In genomic region chr16:19858006-19858653, GRCh38 we compare ENCODE assay signal across 22 cellular contexts. TPM values are rescaled to one million over a fixed set of nuclear protein-coding genes. Genes with fewer than 3 reads are reported as not detected.
A peak's percentile ranks its signal among the peaks of the same experiment; 100 is the strongest.
DNase-seq lines count a peak whose midpoint lies in the region; ATAC-seq, FAIRE-seq and TF ChIP-seq lines count a peak whose summit lies in the region.
"Had no signal": no experiment of that assay in that cellular context is flagged by ENCODE, and none has a peak within 500 bp of the region (broad histone marks: within the 10 kb centered on the region; RNA-seq: fewer than 3 reads in every experiment).

No MANE protein-coding gene starts in this region.

- H3K36me3 ChIP-seq in breast epithelium, result no peaks in the 10 kb centered on the region
- no peaks in the 10 kb centered on the region for H3K36me3 ChIP-seq in K562 (ENCODE audit: control insufficient read depth, insufficient read depth, low read length)

- no peaks in the 10 kb centered on the region for H3K9me3 Mint-ChIP-seq in MCF 10A (ENCODE audit: unreplicated experiment)
- no peaks in the 10 kb centered on the region for H3K9me3 Mint-ChIP-seq in immature natural killer cell
- H3K9me3 Mint-ChIP-seq: activated CD4-positive, alpha-beta T cell treated with anti-CD3 and anti-CD28 coated beads, Interleukin-2, amount 10 ng/mL, durations not matched to agents 24 days and 14 days; CD4-positive, alpha-beta T cell; naive B cell; stimulated activated naive CD8-positive, alpha-beta T cell treated with anti-CD3 and anti-CD28 coated beads, Interleukin-15, Interleukin-2, amounts not matched to agents 100 ng/mL and 50 ng/mL, for 24 hours had no signal

- H3K4me3 ChIP-seq in breast epithelium (no peak overlapping the region), K562 (no peak overlapping the region), coronary artery (no peak overlapping the region)

- H3K4me1 ChIP-seq in breast epithelium, result peaks cover 0 to 5% of the 10 kb centered on the region in 2 donors
- no peaks in the 10 kb centered on the region for H3K4me1 ChIP-seq in K562 (replicated peaks in 1 of 2; ENCODE audit: control insufficient read depth in 2 of 2, insufficient read depth in 2 of 2, low read length in 2 of 2)
- H3K4me1 ChIP-seq: foreskin keratinocyte had no signal

- no peak for DNase-seq in breast epithelium (ENCODE audit: low spot score in 2 of 2)
- DNase-seq in MCF 10A (ENCODE audit: unreplicated experiment), result no peak
- no peak for DNase-seq in K562 (ENCODE audit: extremely low read depth in 1 of 4, low spot score in 3 of 4)
- peak; percentile 77 for DNase-seq in glomerular endothelial cell (ENCODE audit: extremely low read depth, low read depth, low spot score)
- no peak for DNase-seq in immature natural killer cell
- no peak for DNase-seq in coronary artery (ENCODE audit: low spot score)
- no peak for DNase-seq in HuH-7.5 (ENCODE audit: low spot score)
- DNase-seq: ACHN; activated CD4-positive, alpha-beta T cell treated with anti-CD3 and anti-CD28 coated beads, Interleukin-2, amount 10 ng/mL, durations not matched to agents 24 days and 14 days; activated naive CD4-positive, alpha-beta T cell; CD4-positive, alpha-beta T cell; DND-41; foreskin keratinocyte; KBM-7; naive B cell; NCI-H1048; NCI-H526 treated with DMSO at 0.1 percent for 48 hours; PC-3 had no signal

- H3K4me3 Mint-ChIP-seq in MCF 10A (ENCODE audit: unreplicated experiment) (no peak overlapping the region), immature natural killer cell (no peak overlapping the region)
- H3K4me3 Mint-ChIP-seq: activated CD4-positive, alpha-beta T cell treated with anti-CD3 and anti-CD28 coated beads, Interleukin-2, amount 10 ng/mL, durations not matched to agents 24 days and 14 days; CD4-positive, alpha-beta T cell; naive B cell; stimulated activated naive CD8-positive, alpha-beta T cell treated with anti-CD3 and anti-CD28 coated beads, Interleukin-15, Interleukin-2, amounts not matched to agents 100 ng/mL and 50 ng/mL, for 24 hours had no signal

- POLR2A ChIA-PET in MCF 10A (lab: Yijun Ruan, JAX) (no interaction called here), K562 (lab: Yijun Ruan, JAX) (interaction anchor here (0.6 to 1.6 kb wide), 3 partner anchors 8 to 283 kb away, joined by 3 to 5 read pairs (median 4); no protein-coding TSS in a partner anchor)

- no peaks in the 10 kb centered on the region for H3K4me1 Mint-ChIP-seq in MCF 10A (ENCODE audit: insufficient read depth, unreplicated experiment)
- H3K4me1 Mint-ChIP-seq in immature natural killer cell, result no peaks in the 10 kb centered on the region
- H3K4me1 Mint-ChIP-seq: activated CD4-positive, alpha-beta T cell treated with anti-CD3 and anti-CD28 coated beads, Interleukin-2, amount 10 ng/mL, durations not matched to agents 24 days and 14 days; naive B cell had no signal

- no peak for ATAC-seq in K562
- no peak for ATAC-seq in GM18909 (IDR thresholded peaks at IDR 0.05; ENCODE audit: poor library complexity, unreplicated experiment)
- ATAC-seq: foreskin keratinocyte, PC-3 had no signal

- no peaks in the 10 kb centered on the region for H4K20me1 ChIP-seq in K562 (replicated peaks; ENCODE audit: control insufficient read depth, insufficient read depth, low read length)

- no peaks in the 10 kb centered on the region for H3K79me2 ChIP-seq in K562 (ENCODE audit: control insufficient read depth, insufficient read depth, low read length)

- in situ Hi-C loops in K562 (cut with MboI), result no loop called here

- no peak for TF ChIP-seq EP300 in K562 (IDR thresholded peaks at IDR 0.05; ENCODE audit: low read length)

- H3K9me3 ChIP-seq in breast epithelium (no peaks in the 10 kb centered on the region), K562 (replicated peaks; ENCODE audit: control insufficient read depth, insufficient read depth, low read depth, low read length) (no peaks in the 10 kb centered on the region)

- BruUV-seq in MCF 10A (replicated peaks; lab: Mats Ljungman, UMichigan) (no TSS peak), K562 (replicated peaks; lab: Mats Ljungman, UMichigan) (no TSS peak)

- no peaks in the 10 kb centered on the region for H3K27me3 ChIP-seq in breast epithelium
- peaks cover 8 to 14% of the 10 kb centered on the region in 2 experiments; a peak in 3 of 5 replicates for H3K27me3 ChIP-seq in K562 (ENCODE audit: control insufficient read depth in 2 of 2, insufficient read depth in 2 of 2, low read length in 2 of 2)
- H3K27me3 ChIP-seq: foreskin keratinocyte had no signal

- no peak overlapping the region for H3K9ac ChIP-seq in K562 (ENCODE audit: insufficient read depth in 1 of 2, low read depth in 2 of 2, low read length in 2 of 2)

- H3K27me3 Mint-ChIP-seq in MCF 10A (ENCODE audit: insufficient read depth, unreplicated experiment), result no peaks in the 10 kb centered on the region
- H3K27me3 Mint-ChIP-seq in immature natural killer cell (ENCODE audit: low read depth in 3 of 3), result no peaks in the 10 kb centered on the region
- H3K27me3 Mint-ChIP-seq: activated CD4-positive, alpha-beta T cell treated with anti-CD3 and anti-CD28 coated beads, Interleukin-2, amount 10 ng/mL, durations not matched to agents 24 days and 14 days; CD4-positive, alpha-beta T cell; progenitor cell of endocrine pancreas; stimulated activated naive CD8-positive, alpha-beta T cell treated with anti-CD3 and anti-CD28 coated beads, Interleukin-15, Interleukin-2, amounts not matched to agents 100 ng/mL and 50 ng/mL, for 24 hours had no signal

- FAIRE-seq in K562 (lab: Jason Lieb, UNC), result no peak
- FAIRE-seq: urothelium cell line had no signal

- H3K27ac ChIP-seq in breast epithelium (peak overlapping the region; percentile 35 to 48), K562 (ENCODE audit: extremely low read depth, low read depth, low read length) (no peak overlapping the region), coronary artery (no peak overlapping the region)
- H3K27ac ChIP-seq: foreskin keratinocyte had no signal

- no peak overlapping the region for H3K4me2 ChIP-seq in K562 (ENCODE audit: insufficient read depth, low read length)

- TF ChIP-seq POLR2A in breast epithelium (IDR thresholded peaks at IDR 0.05), result no peak
- no peak for TF ChIP-seq POLR2A in K562 (conservative IDR thresholded peaks at IDR 0.05)

- no peaks in the 10 kb centered on the region for H3K36me3 Mint-ChIP-seq in MCF 10A (ENCODE audit: insufficient read depth, unreplicated experiment)
- H3K36me3 Mint-ChIP-seq in immature natural killer cell, result no peaks in the 10 kb centered on the region
- H3K36me3 Mint-ChIP-seq: naive B cell had no signal

- TF ChIP-seq CTCF in breast epithelium (IDR thresholded peaks at IDR 0.05) (no peak), MCF 10A (IDR thresholded peaks at IDR 0.05; ENCODE audit: unreplicated experiment) (no peak), K562 (IDR thresholded peaks at IDR 0.05 in 2 of 3, conservative IDR thresholded peaks at IDR 0.05 in 1 of 3; ENCODE audit: insufficient read depth in 2 of 3, low read depth in 1 of 3, low read length in 3 of 3) (no peak), coronary artery (IDR thresholded peaks at IDR 0.05) (no peak)

- WGBS in K562 (ENCODE audit: insufficient coverage, low coverage, missing lambda C conversion rate), result 15% methylated on average over 17 of the region's 21 CpGs

- H3K9me1 ChIP-seq in K562 (ENCODE audit: control insufficient read depth, insufficient read depth, low read length), result no peaks in the 10 kb centered on the region

- H2AFZ ChIP-seq in K562 (ENCODE audit: low read depth, low read length), result peak overlapping the region; percentile 38; the same call in 1 of the 2 replicates

- H3K27ac Mint-ChIP-seq in MCF 10A (ENCODE audit: low read depth, unreplicated experiment), result no peak overlapping the region
- H3K27ac Mint-ChIP-seq in immature natural killer cell, result no peak overlapping the region
- H3K27ac Mint-ChIP-seq: activated CD4-positive, alpha-beta T cell treated with anti-CD3 and anti-CD28 coated beads, Interleukin-2, amount 10 ng/mL, durations not matched to agents 24 days and 14 days; CD4-positive, alpha-beta T cell; naive B cell; progenitor cell of endocrine pancreas; stimulated activated naive CD8-positive, alpha-beta T cell treated with anti-CD3 and anti-CD28 coated beads, Interleukin-15, Interleukin-2, amounts not matched to agents 100 ng/mL and 50 ng/mL, for 24 hours had no signal

- intact Hi-C loops in breast epithelium (cut with DNase I; ENCODE audit: low total_unique reads) (no loop called here), MCF 10A (cut with micrococcal nuclease) (no loop called here), K562 (cut with micrococcal nuclease) (no loop called here)

- CTCF ChIA-PET in MCF 10A (lab: Yijun Ruan, JAX) (interaction anchor here (0.8 to 1.6 kb wide), 3 partner anchors 50 to 1106 kb away, joined by 3 to 4 read pairs (median 3); no protein-coding TSS in a partner anchor), K562 (lab: Yijun Ruan, JAX; ENCODE audit: low intra/inter-chr PET ratio) (no interaction called here)

- no peak for TF ChIP-seq RAD21 in K562 (CRISPR knock-in tag; conservative IDR thresholded peaks at IDR 0.05 in 1 of 2, IDR thresholded peaks at IDR 0.05 in 1 of 2)

TF ChIP-seq in K562, 482 proteins besides CTCF, POLR2A, EP300 and RAD21:
- TF ChIP-seq ZNF324 (CRISPR knock-in tag; IDR thresholded peaks at IDR 0.05) (no peak), EGR1 (conservative IDR thresholded peaks at IDR 0.05) (peak; percentile 39)

RNA-seq across cellular contexts. Expression of gene GPRC5B, which starts 26.5 kb away (rescaled TPM):
- total RNA-seq in breast epithelium (10 to 100 TPM; 16.3 to 26.6 (median 20.3) TPM), MCF 10A (2022) (not detected in 2 replicates), K562 (2014; rRNA removed) (0.68 and 0.94 TPM in 2 replicates), K562 (2014; rRNA removed; fragmentation: Illumina TruSeq; extraction: Trizol) (1.1 and 1.2 TPM in 2 replicates), K562 (2015; rRNA removed; fragmentation: Illumina TruSeq; extraction: Trizol) (0.57 and 0.65 TPM in 2 replicates), K562 (2021) (2.3 and 3.3 TPM in 2 replicates), glomerular endothelial cell (54.4 and 109 TPM in 2 replicates)
- 4.4 and 10.7 TPM in 2 replicates for total RNA-seq in K562 (2011; cell fraction: chromatin; rRNA removed; ENCODE audit: low replicate concordance)
- total RNA-seq in K562 (2011; cell fraction: nucleolus; rRNA removed), result 5.5 and 7.8 TPM in 2 replicates
- total RNA-seq in K562 (2011; cell fraction: nucleoplasm; rRNA removed), result 7.6 and 12.2 TPM in 2 replicates
- polyA plus RNA-seq in K562 (2011; rRNA removed) (3.9 and 5.5 TPM in 2 replicates), K562 (2014; fragmentation: Illumina TruSeq; extraction: Trizol) (2.6 and 3.3 TPM in 2 replicates), K562 (2014; fragmentation: Nextera tagmentation; extraction: Ambion mirVana) (1 to 10 TPM; 1.1 to 1.3 TPM), K562 (2014; rRNA removed) (2.1 and 3.3 TPM in 2 replicates), immature natural killer cell (not detected)
- polyA plus RNA-seq in K562 (2011; cell fraction: cytosol; rRNA removed), result 3.9 and 11.0 TPM in 2 replicates
- polyA plus RNA-seq in K562 (2011; cell fraction: nucleus; rRNA removed), result 5.5 and 6.6 TPM in 2 replicates
- 2.0 and 2.3 TPM in 2 replicates for polyA plus RNA-seq in K562 (2012)
- polyA minus RNA-seq in K562 (2011; rRNA and poly(A)+ RNA removed), result 1.8 and 3.3 TPM in 2 replicates
- 2.4 and 3.4 TPM in 2 replicates for polyA minus RNA-seq in K562 (2011; cell fraction: cytosol; rRNA and poly(A)+ RNA removed)
- polyA minus RNA-seq in K562 (2011; cell fraction: nucleus; rRNA and poly(A)+ RNA removed), result 2.3 and 2.7 TPM in 2 replicates

Comparison
In these comparisons a context has a peak if more than half of its experiments do, and no peak if none do; other contexts are left out.
1. H3K27ac ChIP-seq: peak in breast epithelium (2 of 2); none in K562 (single experiment) and coronary artery (0 of 2).